ENCODE assay signal across 8 cellular contexts in genomic region chr14:29016050-29016900, GRCh38.
A peak's percentile ranks its signal among the peaks of the same experiment; 100 is the strongest.
DNase-seq lines count a peak whose midpoint lies in the region; ATAC-seq, FAIRE-seq and TF ChIP-seq lines count a peak whose summit lies in the region.

No MANE protein-coding gene starts in this region.

- no peak overlapping the region for H2BK20ac ChIP-seq in H1 (ENCODE audit: low read length)

- no peak overlapping the region for H4K91ac ChIP-seq in H1 (replicated peaks; ENCODE audit: insufficient read length, low read length)

- peak; percentile 87 to 91 for TF ChIP-seq RAD21 in H1 (IDR thresholded peaks at IDR 0.05 in 1 of 2, conservative IDR thresholded peaks at IDR 0.05 in 1 of 2; ENCODE audit: low read depth in 2 of 2, low read length in 2 of 2)

- H3K18ac ChIP-seq in H1 (ENCODE audit: extremely low read depth, low read length): no peak overlapping the region

- H2BK120ac ChIP-seq in H1 (replicated peaks; ENCODE audit: low read depth, low read length): no peak overlapping the region

- 43% methylated on average over 10 of the region's 10 CpGs; no CpG with 5 or more reads in 1 of the 2 experiments for WGBS in H1 (ENCODE audit: extremely low coverage in 1 of 2, insufficient coverage in 1 of 2, insufficient read length in 1 of 2, insufficient replicate concordance in 2 of 2, low coverage in 1 of 2, low lambda C conversion rate in 2 of 2, missing lambda C conversion rate in 1 of 2), 2 experiments

- H2AFZ ChIP-seq in H1 (ENCODE audit: low read length) (no peak overlapping the region), osteoblast (ENCODE audit: low read length) (peak overlapping the region; percentile 44)

- no peak overlapping the region for H3K4me2 ChIP-seq in H1 (ENCODE audit: insufficient read depth in 1 of 2, low read depth in 2 of 2, low read length in 2 of 2)
- H3K4me2 ChIP-seq in osteoblast (ENCODE audit: insufficient read depth, low read length): peak overlapping the region; percentile 68

- no peak overlapping the region for H4K8ac ChIP-seq in H1 (ENCODE audit: extremely low read depth, insufficient read depth, low read length)

- CTCF ChIA-PET in H1 (lab: Charles Lee; ENCODE audit: partially characterized antibody): interaction anchor here (1.0 to 1.6 kb wide), 5 partner anchors 20 to 503 kb away, joined by 3 to 7 read pairs (median 3); no protein-coding TSS in a partner anchor

- H3K36me3 ChIP-seq in H1 (ENCODE audit: control insufficient read depth in 2 of 4, insufficient read depth in 4 of 4, low read length in 3 of 4) (no peaks in the 10 kb centered on the region), osteoblast (ENCODE audit: insufficient read depth, low read length) (no peaks in the 10 kb centered on the region)

- H3K4me3 ChIP-seq in H1 (ENCODE audit: extremely low read depth in 1 of 4, insufficient read depth in 2 of 4, low read depth in 3 of 4, low read length in 4 of 4): no peak overlapping the region
- H3K4me3 ChIP-seq in osteoblast (ENCODE audit: insufficient read depth, low read length): peak overlapping the region; percentile 48

- H4K20me1 ChIP-seq in H1 (replicated peaks in 1 of 2; ENCODE audit: control insufficient read depth in 1 of 2, insufficient read depth in 2 of 2, low read length in 2 of 2): no peaks in the 10 kb centered on the region
- H4K20me1 ChIP-seq in osteoblast (ENCODE audit: insufficient read depth, low read length): no peaks in the 10 kb centered on the region

- POLR2A ChIA-PET in H1 (lab: Charles Lee; ENCODE audit: partially characterized antibody): interaction anchor here (0.6 kb wide), 1 partner anchor 125 kb away, joined by 3 read pairs; no protein-coding TSS in a partner anchor

- FAIRE-seq in H1 (lab: Jason Lieb, UNC): peak; percentile 76

- H3K56ac ChIP-seq in H1 (replicated peaks; ENCODE audit: insufficient read length, low read depth, low read length): no peak overlapping the region

- TF ChIP-seq CTCF in H1 (IDR thresholded peaks at IDR 0.05; ENCODE audit: control extremely low read depth in 1 of 3, insufficient read depth in 1 of 3, low read depth in 1 of 3, low read length in 3 of 3) (peak; percentile 87 to 97 (median 92)), osteoblast (IDR thresholded peaks at IDR 0.05; ENCODE audit: extremely low read depth, low read depth, low read length) (peak; percentile 89)

- H3K79me2 ChIP-seq in H1 (ENCODE audit: control insufficient read depth in 1 of 2, insufficient read depth in 2 of 2, low read length in 2 of 2): no peaks in the 10 kb centered on the region
- no peaks in the 10 kb centered on the region for H3K79me2 ChIP-seq in osteoblast (ENCODE audit: insufficient read depth, low read length)

- H2BK5ac ChIP-seq in H1 (ENCODE audit: low read depth, low read length): no peak overlapping the region

- no peak overlapping the region for H3K4ac ChIP-seq in H1 (replicated peaks; ENCODE audit: insufficient read length, low read depth, low read length)

- H3K4me1 ChIP-seq in H1 (replicated peaks in 1 of 4; ENCODE audit: control insufficient read depth in 3 of 4, insufficient read depth in 4 of 4, low read length in 3 of 4): no peaks in the 10 kb centered on the region
- H3K4me1 ChIP-seq in osteoblast (ENCODE audit: insufficient read depth, low read length): no peaks in the 10 kb centered on the region

- H3K23ac ChIP-seq in H1 (ENCODE audit: insufficient read length): no peak overlapping the region

- no peak overlapping the region for H2BK12ac ChIP-seq in H1 (ENCODE audit: low read depth, low read length)

- no peak overlapping the region for H3K27ac ChIP-seq in H1 (ENCODE audit: low read depth, low read length)
- no peak overlapping the region for H3K27ac ChIP-seq in osteoblast (ENCODE audit: low read depth, low read length)

- no peak overlapping the region for H2BK15ac ChIP-seq in H1 (ENCODE audit: low read length)

- H4K5ac ChIP-seq in H1 (ENCODE audit: insufficient read length, low read depth, low read length): no peak overlapping the region

- H3K27me3 ChIP-seq in H1 (replicated peaks in 1 of 4; ENCODE audit: control insufficient read depth in 3 of 4, extremely low read depth in 1 of 4, insufficient read depth in 3 of 4, low read length in 3 of 4): no peaks in the 10 kb centered on the region
- no peaks in the 10 kb centered on the region for H3K27me3 ChIP-seq in osteoblast (ENCODE audit: insufficient read depth, low read length)

- H2AK5ac ChIP-seq in H1 (ENCODE audit: low read depth, low read length): no peak overlapping the region

- no peaks in the 10 kb centered on the region for H3K9me3 ChIP-seq in H1 (ENCODE audit: insufficient read depth in 2 of 2, low read depth in 1 of 2, low read length in 1 of 2)
- no peaks in the 10 kb centered on the region for H3K9me3 ChIP-seq in osteoblast (ENCODE audit: low read depth, low read length)

- DNase-seq in COLO668 (lab: John Stamatoyannopoulos, UW; ENCODE audit: unreplicated experiment): peak; percentile 66
- peak; percentile 79 for DNase-seq in NCI-H69 (lab: John Stamatoyannopoulos, UW)
- DNase-seq in H1 (ENCODE audit: low read depth in 1 of 2, low spot score in 2 of 2): peak; percentile 59 to 85
- peak; percentile 6 for DNase-seq in osteoblast (ENCODE audit: insufficient read length, low spot score, missing footprints)
- DNase-seq in SKM-1 treated with dmso at 0.1 percent for 144 hours (lab: John Stamatoyannopoulos, UW; ENCODE audit: unreplicated experiment): no peak
- DNase-seq in stimulated activated naive CD4-positive, alpha-beta T cell (lab: John Stamatoyannopoulos, UW): no peak

- H3K79me1 ChIP-seq in H1 (ENCODE audit: low read depth, low read length): no peaks in the 10 kb centered on the region

- no peak overlapping the region for H3K14ac ChIP-seq in H1 (ENCODE audit: insufficient read length)

- no peaks in the 10 kb centered on the region for H3K23me2 ChIP-seq in H1 (ENCODE audit: low read depth, low read length)

- H3K9ac ChIP-seq in H1 (replicated peaks in 1 of 4; ENCODE audit: extremely low read depth in 1 of 4, low read depth in 3 of 4, low read length in 3 of 4): no peak overlapping the region

- no peak for TF ChIP-seq EP300 in H1 (IDR thresholded peaks at IDR 0.05; ENCODE audit: borderline replicate concordance in 1 of 2, low read depth in 2 of 2, low read length in 2 of 2)

- ATAC-seq in GM19463 (IDR thresholded peaks at IDR 0.05; ENCODE audit: unreplicated experiment) (peak; percentile 62), HG03196 (IDR thresholded peaks at IDR 0.05; ENCODE audit: unreplicated experiment) (no peak)

- no peak for TF ChIP-seq POLR2A in H1 (IDR thresholded peaks at IDR 0.05; ENCODE audit: control extremely low read depth in 1 of 2, low read depth in 2 of 2, low read length in 2 of 2)

TF ChIP-seq in H1, 55 proteins besides CTCF, POLR2A, EP300 and RAD21 (continues in another document):
- TF ChIP-seq POLR2AphosphoS5 (IDR thresholded peaks at IDR 0.05; ENCODE audit: low read depth, low read length) (no peak), BRCA1 (IDR thresholded peaks at IDR 0.05; ENCODE audit: low read depth, low read length) (no peak), TBP (IDR thresholded peaks at IDR 0.05; ENCODE audit: low read depth, low read length) (no peak), NANOG (IDR thresholded peaks at IDR 0.05; ENCODE audit: insufficient read depth, low read depth, low read length, poor library complexity, severe bottlenecking) (no peak)

Comparison
In these comparisons a context has a peak if more than half of its experiments do, and no peak if none do; other contexts are left out.
1. DNase-seq: peak in COLO668 (single experiment), NCI-H69 (single experiment), H1 (2 of 2) and osteoblast (single experiment); none in SKM-1 treated with dmso at 0.1 percent for 144 hours (single experiment) and stimulated activated naive CD4-positive, alpha-beta T cell (0 of 6).